ENCODE assay signal across 1 cellular context in the genomic region with DNA sequence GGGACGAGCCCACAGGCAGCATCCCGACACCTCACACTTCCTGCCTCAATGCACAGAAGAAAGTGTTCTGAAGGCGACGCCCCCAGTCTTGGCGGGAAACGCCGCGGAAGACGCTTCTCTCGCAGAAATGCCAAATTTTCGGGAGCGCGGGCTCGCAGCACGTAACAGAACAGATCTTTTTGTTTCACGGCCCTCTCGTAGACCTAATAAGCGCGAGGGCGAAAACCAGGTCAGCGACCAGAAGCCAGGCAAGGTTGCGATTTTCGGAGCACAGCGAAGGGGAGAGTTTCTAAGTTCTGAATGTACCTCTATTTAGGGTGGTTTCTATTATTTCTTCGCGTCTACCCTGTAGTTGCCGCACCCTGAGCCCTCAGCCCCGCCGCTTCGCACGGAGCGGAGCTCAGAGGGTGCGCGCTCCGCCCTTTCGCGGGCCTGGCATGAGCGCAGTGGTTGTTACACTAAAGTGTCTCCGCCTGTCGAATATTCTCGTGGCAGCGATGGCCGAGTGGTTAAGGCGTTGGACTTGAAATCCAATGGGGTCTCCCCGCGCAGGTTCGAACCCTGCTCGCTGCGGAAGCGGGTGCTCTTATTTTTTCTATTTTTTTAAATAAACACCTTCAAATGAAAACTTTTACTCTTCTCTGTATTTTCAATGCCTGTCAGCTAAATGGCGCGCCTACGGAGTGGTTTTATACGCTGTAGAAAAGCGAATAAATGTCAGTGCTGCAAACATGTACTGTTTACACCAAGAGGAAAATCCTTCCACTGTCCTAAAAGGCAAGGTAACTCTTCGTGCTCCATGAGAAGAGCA.
TF ChIP-seq lines count a peak whose summit lies in the region.

No MANE protein-coding gene starts in this region.

TF ChIP-seq in HepG2, 621 proteins besides CTCF, POLR2A, EP300 and RAD21 (continued from another document and continues in another):
- TF ChIP-seq ZZZ3 (CRISPR knock-in tag; IDR thresholded peaks at IDR 0.05; ENCODE audit: borderline replicate concordance) (no peak; the same call in 1 of the 2 replicates), ZNF841 (CRISPR knock-in tag; IDR thresholded peaks at IDR 0.05; ENCODE audit: borderline replicate concordance) (peak; percentile 54; the same call in 1 of the 2 replicates), GLI4 (CRISPR knock-in tag; IDR thresholded peaks at IDR 0.05; ENCODE audit: borderline replicate concordance) (no peak), BHLHE40 (IDR thresholded peaks at IDR 0.05; ENCODE audit: low read length) (no peak), ZNF143 (CRISPR knock-in tag; IDR thresholded peaks at IDR 0.05) (peak; percentile 37; the same call in 1 of the 2 replicates), ATAD3A (CRISPR knock-in tag; IDR thresholded peaks at IDR 0.05) (no peak), CENPT (CRISPR knock-in tag; IDR thresholded peaks at IDR 0.05; ENCODE audit: low read depth) (no peak), RFXANK (CRISPR knock-in tag; IDR thresholded peaks at IDR 0.05) (no peak), TAF15 (IDR thresholded peaks at IDR 0.05; ENCODE audit: low read depth, low read length, poor library complexity, severe bottlenecking) (no peak), HOXA5 (CRISPR knock-in tag; IDR thresholded peaks at IDR 0.05) (no peak; the same call in none of the 2 replicates), KLF15 (CRISPR knock-in tag; IDR thresholded peaks at IDR 0.05; ENCODE audit: borderline replicate concordance) (no peak; the same call in 1 of the 2 replicates), ZNF660 (CRISPR knock-in tag; IDR thresholded peaks at IDR 0.05; ENCODE audit: borderline replicate concordance, low read depth) (no peak), NAIF1 (CRISPR knock-in tag; IDR thresholded peaks at IDR 0.05; ENCODE audit: borderline replicate concordance) (0 out of 2 replicates have a peak, but pooled peaks have one; percentile 69), ZFP37 (CRISPR knock-in tag; IDR thresholded peaks at IDR 0.05; ENCODE audit: borderline replicate concordance) (peak; percentile 83; the same call in 1 of the 2 replicates), ZNF878 (CRISPR knock-in tag; IDR thresholded peaks at IDR 0.05) (peak; percentile 81; the same call in 1 of the 2 replicates), REPIN1 (CRISPR knock-in tag; IDR thresholded peaks at IDR 0.05; ENCODE audit: borderline replicate concordance, low read depth) (no peak), BRCA1 (CRISPR knock-in tag; IDR thresholded peaks at IDR 0.05) (no peak; the same call in 1 of the 2 replicates), ZNF614 (CRISPR knock-in tag; IDR thresholded peaks at IDR 0.05; ENCODE audit: borderline replicate concordance) (0 out of 2 replicates have a peak, but pooled peaks have one; percentile 68), ZNF773 (CRISPR knock-in tag; IDR thresholded peaks at IDR 0.05; ENCODE audit: borderline replicate concordance) (peak; percentile 28; the same call in 1 of the 2 replicates), ZNF577 (CRISPR knock-in tag; IDR thresholded peaks at IDR 0.05; ENCODE audit: borderline replicate concordance, low read depth) (no peak), PHF21A (CRISPR knock-in tag; IDR thresholded peaks at IDR 0.05) (no peak; the same call in 1 of the 2 replicates), ZBTB1 (CRISPR knock-in tag; IDR thresholded peaks at IDR 0.05; ENCODE audit: borderline replicate concordance) (no peak), ZNF607 (CRISPR knock-in tag; IDR thresholded peaks at IDR 0.05; ENCODE audit: borderline replicate concordance) (peak; percentile 70), ZNF777 (CRISPR knock-in tag; IDR thresholded peaks at IDR 0.05) (peak; percentile 86), GATAD2A (CRISPR knock-in tag; IDR thresholded peaks at IDR 0.05) (peak; percentile 50; the same call in 1 of the 2 replicates), TFDP2 (CRISPR knock-in tag; IDR thresholded peaks at IDR 0.05) (peak; percentile 95)
- TF ChIP-seq, protein P1, sequence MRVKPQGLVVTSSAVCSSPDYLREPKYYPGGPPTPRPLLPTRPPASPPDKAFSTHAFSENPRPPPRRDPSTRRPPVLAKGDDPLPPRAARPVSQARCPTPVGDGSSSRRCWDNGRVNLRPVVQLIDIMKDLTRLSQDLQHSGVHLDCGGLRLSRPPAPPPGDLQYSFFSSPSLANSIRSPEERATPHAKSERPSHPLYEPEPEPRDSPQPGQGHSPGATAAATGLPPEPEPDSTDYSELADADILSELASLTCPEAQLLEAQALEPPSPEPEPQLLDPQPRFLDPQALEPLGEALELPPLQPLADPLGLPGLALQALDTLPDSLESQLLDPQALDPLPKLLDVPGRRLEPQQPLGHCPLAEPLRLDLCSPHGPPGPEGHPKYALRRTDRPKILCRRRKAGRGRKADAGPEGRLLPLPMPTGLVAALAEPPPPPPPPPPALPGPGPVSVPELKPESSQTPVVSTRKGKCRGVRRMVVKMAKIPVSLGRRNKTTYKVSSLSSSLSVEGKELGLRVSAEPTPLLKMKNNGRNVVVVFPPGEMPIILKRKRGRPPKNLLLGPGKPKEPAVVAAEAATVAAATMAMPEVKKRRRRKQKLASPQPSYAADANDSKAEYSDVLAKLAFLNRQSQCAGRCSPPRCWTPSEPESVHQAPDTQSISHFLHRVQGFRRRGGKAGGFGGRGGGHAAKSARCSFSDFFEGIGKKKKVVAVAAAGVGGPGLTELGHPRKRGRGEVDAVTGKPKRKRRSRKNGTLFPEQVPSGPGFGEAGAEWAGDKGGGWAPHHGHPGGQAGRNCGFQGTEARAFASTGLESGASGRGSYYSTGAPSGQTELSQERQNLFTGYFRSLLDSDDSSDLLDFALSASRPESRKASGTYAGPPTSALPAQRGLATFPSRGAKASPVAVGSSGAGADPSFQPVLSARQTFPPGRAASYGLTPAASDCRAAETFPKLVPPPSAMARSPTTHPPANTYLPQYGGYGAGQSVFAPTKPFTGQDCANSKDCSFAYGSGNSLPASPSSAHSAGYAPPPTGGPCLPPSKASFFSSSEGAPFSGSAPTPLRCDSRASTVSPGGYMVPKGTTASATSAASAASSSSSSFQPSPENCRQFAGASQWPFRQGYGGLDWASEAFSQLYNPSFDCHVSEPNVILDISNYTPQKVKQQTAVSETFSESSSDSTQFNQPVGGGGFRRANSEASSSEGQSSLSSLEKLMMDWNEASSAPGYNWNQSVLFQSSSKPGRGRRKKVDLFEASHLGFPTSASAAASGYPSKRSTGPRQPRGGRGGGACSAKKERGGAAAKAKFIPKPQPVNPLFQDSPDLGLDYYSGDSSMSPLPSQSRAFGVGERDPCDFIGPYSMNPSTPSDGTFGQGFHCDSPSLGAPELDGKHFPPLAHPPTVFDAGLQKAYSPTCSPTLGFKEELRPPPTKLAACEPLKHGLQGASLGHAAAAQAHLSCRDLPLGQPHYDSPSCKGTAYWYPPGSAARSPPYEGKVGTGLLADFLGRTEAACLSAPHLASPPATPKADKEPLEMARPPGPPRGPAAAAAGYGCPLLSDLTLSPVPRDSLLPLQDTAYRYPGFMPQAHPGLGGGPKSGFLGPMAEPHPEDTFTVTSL (CRISPR knock-in tag; IDR thresholded peaks at IDR 0.05; ENCODE audit: borderline replicate concordance), result peak; percentile 79
- TF ChIP-seq, protein P2, sequence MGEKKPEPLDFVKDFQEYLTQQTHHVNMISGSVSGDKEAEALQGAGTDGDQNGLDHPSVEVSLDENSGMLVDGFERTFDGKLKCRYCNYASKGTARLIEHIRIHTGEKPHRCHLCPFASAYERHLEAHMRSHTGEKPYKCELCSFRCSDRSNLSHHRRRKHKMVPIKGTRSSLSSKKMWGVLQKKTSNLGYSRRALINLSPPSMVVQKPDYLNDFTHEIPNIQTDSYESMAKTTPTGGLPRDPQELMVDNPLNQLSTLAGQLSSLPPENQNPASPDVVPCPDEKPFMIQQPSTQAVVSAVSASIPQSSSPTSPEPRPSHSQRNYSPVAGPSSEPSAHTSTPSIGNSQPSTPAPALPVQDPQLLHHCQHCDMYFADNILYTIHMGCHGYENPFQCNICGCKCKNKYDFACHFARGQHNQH (CRISPR knock-in tag; IDR thresholded peaks at IDR 0.05), result peak; percentile 83; the same call in 1 of the 2 replicates
- TF ChIP-seq, protein P3, sequence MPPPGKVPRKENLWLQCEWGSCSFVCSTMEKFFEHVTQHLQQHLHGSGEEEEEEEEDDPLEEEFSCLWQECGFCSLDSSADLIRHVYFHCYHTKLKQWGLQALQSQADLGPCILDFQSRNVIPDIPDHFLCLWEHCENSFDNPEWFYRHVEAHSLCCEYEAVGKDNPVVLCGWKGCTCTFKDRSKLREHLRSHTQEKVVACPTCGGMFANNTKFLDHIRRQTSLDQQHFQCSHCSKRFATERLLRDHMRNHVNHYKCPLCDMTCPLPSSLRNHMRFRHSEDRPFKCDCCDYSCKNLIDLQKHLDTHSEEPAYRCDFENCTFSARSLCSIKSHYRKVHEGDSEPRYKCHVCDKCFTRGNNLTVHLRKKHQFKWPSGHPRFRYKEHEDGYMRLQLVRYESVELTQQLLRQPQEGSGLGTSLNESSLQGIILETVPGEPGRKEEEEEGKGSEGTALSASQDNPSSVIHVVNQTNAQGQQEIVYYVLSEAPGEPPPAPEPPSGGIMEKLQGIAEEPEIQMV (CRISPR knock-in tag; IDR thresholded peaks at IDR 0.05; ENCODE audit: low read depth), result no peak
- TF ChIP-seq, protein P4, sequence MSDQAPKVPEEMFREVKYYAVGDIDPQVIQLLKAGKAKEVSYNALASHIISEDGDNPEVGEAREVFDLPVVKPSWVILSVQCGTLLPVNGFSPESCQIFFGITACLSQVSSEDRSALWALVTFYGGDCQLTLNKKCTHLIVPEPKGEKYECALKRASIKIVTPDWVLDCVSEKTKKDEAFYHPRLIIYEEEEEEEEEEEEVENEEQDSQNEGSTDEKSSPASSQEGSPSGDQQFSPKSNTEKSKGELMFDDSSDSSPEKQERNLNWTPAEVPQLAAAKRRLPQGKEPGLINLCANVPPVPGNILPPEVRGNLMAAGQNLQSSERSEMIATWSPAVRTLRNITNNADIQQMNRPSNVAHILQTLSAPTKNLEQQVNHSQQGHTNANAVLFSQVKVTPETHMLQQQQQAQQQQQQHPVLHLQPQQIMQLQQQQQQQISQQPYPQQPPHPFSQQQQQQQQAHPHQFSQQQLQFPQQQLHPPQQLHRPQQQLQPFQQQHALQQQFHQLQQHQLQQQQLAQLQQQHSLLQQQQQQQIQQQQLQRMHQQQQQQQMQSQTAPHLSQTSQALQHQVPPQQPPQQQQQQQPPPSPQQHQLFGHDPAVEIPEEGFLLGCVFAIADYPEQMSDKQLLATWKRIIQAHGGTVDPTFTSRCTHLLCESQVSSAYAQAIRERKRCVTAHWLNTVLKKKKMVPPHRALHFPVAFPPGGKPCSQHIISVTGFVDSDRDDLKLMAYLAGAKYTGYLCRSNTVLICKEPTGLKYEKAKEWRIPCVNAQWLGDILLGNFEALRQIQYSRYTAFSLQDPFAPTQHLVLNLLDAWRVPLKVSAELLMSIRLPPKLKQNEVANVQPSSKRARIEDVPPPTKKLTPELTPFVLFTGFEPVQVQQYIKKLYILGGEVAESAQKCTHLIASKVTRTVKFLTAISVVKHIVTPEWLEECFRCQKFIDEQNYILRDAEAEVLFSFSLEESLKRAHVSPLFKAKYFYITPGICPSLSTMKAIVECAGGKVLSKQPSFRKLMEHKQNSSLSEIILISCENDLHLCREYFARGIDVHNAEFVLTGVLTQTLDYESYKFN (CRISPR knock-in tag; conservative IDR thresholded peaks at IDR 0.05), result peak; percentile 32; the same call in 1 of the 2 replicates
- TF ChIP-seq, protein P5, sequence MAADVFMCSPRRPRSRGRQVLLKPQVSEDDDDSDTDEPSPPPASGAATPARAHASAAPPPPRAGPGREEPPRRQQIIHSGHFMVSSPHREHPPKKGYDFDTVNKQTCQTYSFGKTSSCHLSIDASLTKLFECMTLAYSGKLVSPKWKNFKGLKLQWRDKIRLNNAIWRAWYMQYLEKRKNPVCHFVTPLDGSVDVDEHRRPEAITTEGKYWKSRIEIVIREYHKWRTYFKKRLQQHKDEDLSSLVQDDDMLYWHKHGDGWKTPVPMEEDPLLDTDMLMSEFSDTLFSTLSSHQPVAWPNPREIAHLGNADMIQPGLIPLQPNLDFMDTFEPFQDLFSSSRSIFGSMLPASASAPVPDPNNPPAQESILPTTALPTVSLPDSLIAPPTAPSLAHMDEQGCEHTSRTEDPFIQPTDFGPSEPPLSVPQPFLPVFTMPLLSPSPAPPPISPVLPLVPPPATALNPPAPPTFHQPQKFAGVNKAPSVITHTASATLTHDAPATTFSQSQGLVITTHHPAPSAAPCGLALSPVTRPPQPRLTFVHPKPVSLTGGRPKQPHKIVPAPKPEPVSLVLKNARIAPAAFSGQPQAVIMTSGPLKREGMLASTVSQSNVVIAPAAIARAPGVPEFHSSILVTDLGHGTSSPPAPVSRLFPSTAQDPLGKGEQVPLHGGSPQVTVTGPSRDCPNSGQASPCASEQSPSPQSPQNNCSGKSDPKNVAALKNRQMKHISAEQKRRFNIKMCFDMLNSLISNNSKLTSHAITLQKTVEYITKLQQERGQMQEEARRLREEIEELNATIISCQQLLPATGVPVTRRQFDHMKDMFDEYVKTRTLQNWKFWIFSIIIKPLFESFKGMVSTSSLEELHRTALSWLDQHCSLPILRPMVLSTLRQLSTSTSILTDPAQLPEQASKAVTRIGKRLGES (CRISPR knock-in tag; IDR thresholded peaks at IDR 0.05; ENCODE audit: borderline replicate concordance), result peak; percentile 66; the same call in 1 of the 2 replicates
